Comparison of ENCODE assay signal across 8 cellular contexts in genomic region chr19:49327878-49328544, GRCh38. TPM values are rescaled to one million over a fixed set of nuclear protein-coding genes. Genes with fewer than 3 reads are reported as not detected.
DNase-seq lines count a peak whose midpoint lies in the region; ATAC-seq and TF ChIP-seq lines count a peak whose summit lies in the region.

No MANE protein-coding gene starts in this region.

- H3K27ac ChIP-seq in AG04450 (ENCODE audit: low read depth, low read length) (no peak overlapping the region), GM23248 (no peak overlapping the region)

- H3K9me2 ChIP-seq in GM23248 (ENCODE audit: insufficient read depth) = no peaks in the 10 kb centered on the region

- H3K9me3 ChIP-seq in AG04450 (ENCODE audit: control insufficient read depth, insufficient read depth, low read length) = peaks cover 7% of the 10 kb centered on the region
- no peaks in the 10 kb centered on the region for H3K9me3 ChIP-seq in GM23248 (ENCODE audit: low read depth)

- no peaks in the 10 kb centered on the region for H3K36me3 ChIP-seq in GM23248 (ENCODE audit: low read depth)

- no peaks in the 10 kb centered on the region for H3F3A ChIP-seq in GM23248 (ENCODE audit: insufficient read depth)

- no peaks in the 10 kb centered on the region for H3K79me2 ChIP-seq in GM23248 (ENCODE audit: insufficient read depth)

- DNase-seq in AG04450 (ENCODE audit: low read depth, low spot score) (no peak), GM23248 (peak; percentile 67), T follicular helper cell (ENCODE audit: low read depth) (peak; percentile 22), NCI-H1417 (lab: John Stamatoyannopoulos, UW) (no peak)
- peak in 1 of 2 donors; percentile 4 for DNase-seq in central memory CD8-positive, alpha-beta T cell (ENCODE audit: low spot score in 2 of 2)
- DNase-seq in natural killer cell treated with Interleukin-12 subunit alpha and Interleukin-12 subunit beta and Interleukin-15 and Interleukin-18, amount 100 ng/mL, for 72 hours (ENCODE audit: low spot score) = peak; percentile 64

- CTCF ChIA-PET in AG04450 (lab: Charles Lee) = interaction anchor here (0.6 to 1.8 kb wide), 11 partner anchors 10 to 103 kb away, joined by 3 to 8 read pairs (median 3); no protein-coding TSS in a partner anchor

- peaks cover 46% of the 10 kb centered on the region for H3K4me1 Mint-ChIP-seq in central memory CD8-positive, alpha-beta T cell
- peaks cover 32 to 38% of the 10 kb centered on the region in 2 donors for H3K4me1 Mint-ChIP-seq in natural killer cell treated with Interleukin-12 subunit alpha and Interleukin-12 subunit beta and Interleukin-15 and Interleukin-18, amount 100 ng/mL, for 72 hours (ENCODE audit: low read depth in 2 of 2)

- H3K4me2 ChIP-seq in GM23248 (ENCODE audit: unreplicated experiment) = no peak overlapping the region

- no peak overlapping the region for H3K9ac ChIP-seq in GM23248

- no peaks in the 10 kb centered on the region for H3K27me3 Mint-ChIP-seq in central memory CD8-positive, alpha-beta T cell
- no peaks in the 10 kb centered on the region for H3K27me3 Mint-ChIP-seq in natural killer cell treated with Interleukin-12 subunit alpha and Interleukin-12 subunit beta and Interleukin-15 and Interleukin-18, amount 100 ng/mL, for 72 hours

- H3K4me1 ChIP-seq in GM23248 (ENCODE audit: insufficient read depth) = no peaks in the 10 kb centered on the region

- H4K20me1 ChIP-seq in GM23248 (ENCODE audit: insufficient read depth) = no peaks in the 10 kb centered on the region

- peak; percentile 68 for TF ChIP-seq CTCF in AG04450 (IDR thresholded peaks at IDR 0.05; ENCODE audit: low read depth, low read length)

- WGBS in GM23248 (ENCODE audit: low coverage in 1 of 2, low lambda C conversion rate in 2 of 2, missing lambda C conversion rate in 2 of 2), 2 experiments = 50% methylated on average over 2 of the region's 2 CpGs

- H3K4me3 Mint-ChIP-seq in central memory CD8-positive, alpha-beta T cell = no peak overlapping the region
- H3K4me3 Mint-ChIP-seq in natural killer cell treated with Interleukin-12 subunit alpha and Interleukin-12 subunit beta and Interleukin-15 and Interleukin-18, amount 100 ng/mL, for 72 hours = no peak overlapping the region

- peak overlapping the region; percentile 20 for H3K27ac Mint-ChIP-seq in central memory CD8-positive, alpha-beta T cell (ENCODE audit: low read depth)
- H3K27ac Mint-ChIP-seq in natural killer cell treated with Interleukin-12 subunit alpha and Interleukin-12 subunit beta and Interleukin-15 and Interleukin-18, amount 100 ng/mL, for 72 hours = peak overlapping the region in 1 of 2 donors; percentile 15

- no peaks in the 10 kb centered on the region for H3K9me3 Mint-ChIP-seq in central memory CD8-positive, alpha-beta T cell
- no peaks in the 10 kb centered on the region for H3K9me3 Mint-ChIP-seq in natural killer cell treated with Interleukin-12 subunit alpha and Interleukin-12 subunit beta and Interleukin-15 and Interleukin-18, amount 100 ng/mL, for 72 hours

- H3K36me3 Mint-ChIP-seq in central memory CD8-positive, alpha-beta T cell (ENCODE audit: insufficient read depth) = peaks cover 19% of the 10 kb centered on the region
- H3K36me3 Mint-ChIP-seq in natural killer cell treated with Interleukin-12 subunit alpha and Interleukin-12 subunit beta and Interleukin-15 and Interleukin-18, amount 100 ng/mL, for 72 hours = peaks cover 13% of the 10 kb centered on the region

- POLR2A ChIA-PET in AG04450 (lab: Yijun Ruan, JAX) = interaction anchor here (0.6 kb wide), 1 partner anchor 116 kb away, joined by 3 read pairs; no protein-coding TSS in a partner anchor

- in situ Hi-C loops in GM23248 (cut with MboI) = no loop called here

- H3K4me3 ChIP-seq in AG04450 (ENCODE audit: low read depth, low read length) = no peak overlapping the region
- no peak overlapping the region for H3K4me3 ChIP-seq in GM23248

- no peak overlapping the region for H2AFZ ChIP-seq in GM23248

- H3K27me3 ChIP-seq in AG04450 (ENCODE audit: control insufficient read depth, insufficient read depth, low read length) = no peaks in the 10 kb centered on the region
- H3K27me3 ChIP-seq in GM23248 (replicated peaks; ENCODE audit: insufficient read depth) = no peaks in the 10 kb centered on the region

- no peak for ATAC-seq in central memory CD8-positive, alpha-beta T cell (replicated peaks; ENCODE audit: extremely low read depth, poor library complexity, severe bottlenecking)
- ATAC-seq in natural killer cell treated with Interleukin-12 subunit alpha and Interleukin-12 subunit beta and Interleukin-15 and Interleukin-18, amount 100 ng/mL, for 72 hours = peak; percentile 55 to 67
- no peak for ATAC-seq in HG03095 (IDR thresholded peaks at IDR 0.05; ENCODE audit: unreplicated experiment)
- ATAC-seq in GM19035 (IDR thresholded peaks at IDR 0.05; ENCODE audit: unreplicated experiment) = no peak

RNA-seq across cellular contexts. Expression of gene SLC6A16, which starts 3.0 kb away (rescaled TPM):
- polyA plus RNA-seq in AG04450 (2011; rRNA removed) (1.5 and 1.6 TPM in 2 replicates), GM23248 (2016; fragmentation: Nextera tagmentation; extraction: Ambion mirVana) (0.40 TPM in 1 of 2 replicates, not detected in the other)
- 1.3 and 2.7 TPM in 2 replicates for polyA minus RNA-seq in AG04450 (2011; rRNA and poly(A)+ RNA removed)
- 0.51 TPM in 1 of 2 replicates, not detected in the other for total RNA-seq in GM23248 (2014; rRNA removed; shearing (Covaris generic))
- 1 to 10 TPM; 4.2 to 5.3 TPM for total RNA-seq in natural killer cell treated with Interleukin-12 subunit alpha and Interleukin-12 subunit beta and Interleukin-15 and Interleukin-18, amount 100 ng/mL, for 72 hours

RNA-seq across cellular contexts. Expression of gene CD37, which starts 7.2 kb away (rescaled TPM):
- polyA plus RNA-seq in AG04450 (2011; rRNA removed) = not detected in 2 replicates
- not detected in 2 replicates for polyA minus RNA-seq in AG04450 (2011; rRNA and poly(A)+ RNA removed)
- total RNA-seq in GM23248 (2014; rRNA removed; shearing (Covaris generic)) = not detected in 2 replicates
- 1.8 and 2.4 TPM in 2 replicates for polyA plus RNA-seq in GM23248 (2016; fragmentation: Nextera tagmentation; extraction: Ambion mirVana)
- 100 to 1,000 TPM; 102 to 122 TPM for total RNA-seq in natural killer cell treated with Interleukin-12 subunit alpha and Interleukin-12 subunit beta and Interleukin-15 and Interleukin-18, amount 100 ng/mL, for 72 hours

RNA-seq across cellular contexts. Expression of gene TEAD2, which starts 34.2 kb away (rescaled TPM):
- polyA plus RNA-seq in AG04450 (2011; rRNA removed) (32.8 and 41.7 TPM in 2 replicates), GM23248 (2016; fragmentation: Nextera tagmentation; extraction: Ambion mirVana) (7.1 and 7.8 TPM in 2 replicates)
- polyA minus RNA-seq in AG04450 (2011; rRNA and poly(A)+ RNA removed) = 52.6 and 80.2 TPM in 2 replicates
- 13.9 and 18.7 TPM in 2 replicates for total RNA-seq in GM23248 (2014; rRNA removed; shearing (Covaris generic))
- total RNA-seq in natural killer cell treated with Interleukin-12 subunit alpha and Interleukin-12 subunit beta and Interleukin-15 and Interleukin-18, amount 100 ng/mL, for 72 hours = not detected

RNA-seq across cellular contexts. Expression of gene DKKL1, which starts 35.7 kb away (rescaled TPM):
- polyA plus RNA-seq in AG04450 (2011; rRNA removed) = 0.14 TPM in 1 of 2 replicates, not detected in the other
- polyA minus RNA-seq in AG04450 (2011; rRNA and poly(A)+ RNA removed) = not detected in 2 replicates
- 0.63 TPM in 1 of 2 replicates, not detected in the other for total RNA-seq in GM23248 (2014; rRNA removed; shearing (Covaris generic))
- 0.30 TPM in 1 of 2 replicates, not detected in the other for polyA plus RNA-seq in GM23248 (2016; fragmentation: Nextera tagmentation; extraction: Ambion mirVana)
- not detected for total RNA-seq in natural killer cell treated with Interleukin-12 subunit alpha and Interleukin-12 subunit beta and Interleukin-15 and Interleukin-18, amount 100 ng/mL, for 72 hours

Comparison
In these comparisons a context has a peak if more than half of its experiments do, and no peak if none do; other contexts are left out.
1. DNase-seq: peak in GM23248 (single experiment), T follicular helper cell (single experiment) and natural killer cell treated with Interleukin-12 subunit alpha and Interleukin-12 subunit beta and Interleukin-15 and Interleukin-18, amount 100 ng/mL, for 72 hours (single experiment); none in AG04450 (single experiment) and NCI-H1417 (0 of 3).
2. ATAC-seq: peak in natural killer cell treated with Interleukin-12 subunit alpha and Interleukin-12 subunit beta and Interleukin-15 and Interleukin-18, amount 100 ng/mL, for 72 hours (2 of 2); none in central memory CD8-positive, alpha-beta T cell (single experiment), HG03095 (single experiment) and GM19035 (single experiment).
3. RNA of gene CD37, which starts 7.2 kb away (total RNA-seq): 102 to 122 TPM in natural killer cell treated with Interleukin-12 subunit alpha and Interleukin-12 subunit beta and Interleukin-15 and Interleukin-18, amount 100 ng/mL, for 72 hours; not detected in GM23248; every median in the first group is over 100 times any median in the second.
4. RNA of gene TEAD2, which starts 34.2 kb away (total RNA-seq): 13.9 to 18.7 TPM in GM23248; not detected in natural killer cell treated with Interleukin-12 subunit alpha and Interleukin-12 subunit beta and Interleukin-15 and Interleukin-18, amount 100 ng/mL, for 72 hours; every median in the first group is over 10 times any median in the second.